In genomic region chr1:208119225-208119606, GRCh38 we compare ENCODE assay signal across 1 cellular context.
A peak's percentile ranks its signal among the peaks of the same experiment; 100 is the strongest.
TF ChIP-seq lines count a peak whose summit lies in the region.

No MANE protein-coding gene starts in this region.

TF ChIP-seq in HepG2, 621 proteins besides CTCF, POLR2A, EP300 and RAD21 (continued from another document and continues in another):
- TF ChIP-seq PHF5A (CRISPR knock-in tag; IDR thresholded peaks at IDR 0.05; ENCODE audit: low read depth, unreplicated experiment) (no peak), ZFY (CRISPR knock-in tag; IDR thresholded peaks at IDR 0.05) (0 out of 2 replicates have a peak, but pooled peaks have one; percentile 27), GATAD1 (CRISPR knock-in tag; IDR thresholded peaks at IDR 0.05) (no peak), KDM4B (CRISPR knock-in tag; IDR thresholded peaks at IDR 0.05) (no peak), SIN3B (IDR thresholded peaks at IDR 0.05; ENCODE audit: low read length) (no peak), ZGPAT (CRISPR knock-in tag; IDR thresholded peaks at IDR 0.05) (no peak), ZBTB37 (CRISPR knock-in tag; IDR thresholded peaks at IDR 0.05) (no peak), MTA3 (CRISPR knock-in tag; IDR thresholded peaks at IDR 0.05) (no peak), ETV5 (CRISPR knock-in tag; IDR thresholded peaks at IDR 0.05; ENCODE audit: borderline replicate concordance) (peak; percentile 85), ZNF790 (CRISPR knock-in tag; IDR thresholded peaks at IDR 0.05; ENCODE audit: borderline replicate concordance) (no peak), ARID4A (CRISPR knock-in tag; IDR thresholded peaks at IDR 0.05; ENCODE audit: borderline replicate concordance) (no peak), MBD4 (IDR thresholded peaks at IDR 0.05; ENCODE audit: borderline replicate concordance, low read length) (no peak), ZNF121 (CRISPR knock-in tag; IDR thresholded peaks at IDR 0.05) (no peak), MED13 (CRISPR knock-in tag; IDR thresholded peaks at IDR 0.05) (no peak), HDAC6 (IDR thresholded peaks at IDR 0.05; ENCODE audit: low read depth, low read length) (no peak), ZNF503 (CRISPR knock-in tag; IDR thresholded peaks at IDR 0.05) (no peak), MTF2 (CRISPR knock-in tag; IDR thresholded peaks at IDR 0.05; ENCODE audit: borderline replicate concordance) (no peak), ZNF326 (CRISPR knock-in tag; IDR thresholded peaks at IDR 0.05; ENCODE audit: borderline replicate concordance) (no peak), LCORL (IDR thresholded peaks at IDR 0.05) (no peak), LCORL (CRISPR knock-in tag; IDR thresholded peaks at IDR 0.05) (no peak), JDP2 (CRISPR knock-in tag; IDR thresholded peaks at IDR 0.05; ENCODE audit: borderline replicate concordance) (no peak), ZNF598 (CRISPR knock-in tag; IDR thresholded peaks at IDR 0.05; ENCODE audit: borderline replicate concordance) (no peak), ZNF841 (CRISPR knock-in tag; IDR thresholded peaks at IDR 0.05; ENCODE audit: borderline replicate concordance) (no peak), TRAFD1 (CRISPR knock-in tag; IDR thresholded peaks at IDR 0.05; ENCODE audit: borderline replicate concordance) (no peak), BCL3 (CRISPR knock-in tag; IDR thresholded peaks at IDR 0.05) (no peak), ZKSCAN8 (CRISPR knock-in tag; IDR thresholded peaks at IDR 0.05; ENCODE audit: borderline replicate concordance) (0 out of 2 replicates have a peak, but pooled peaks have one; percentile 21), ZMAT5 (CRISPR knock-in tag; IDR thresholded peaks at IDR 0.05; ENCODE audit: borderline replicate concordance, low read depth) (no peak), SMAD9 (CRISPR knock-in tag; IDR thresholded peaks at IDR 0.05) (no peak), DNMT1 (CRISPR knock-in tag; IDR thresholded peaks at IDR 0.05) (no peak), ZNF160 (CRISPR knock-in tag; IDR thresholded peaks at IDR 0.05) (no peak), MED8 (CRISPR knock-in tag; IDR thresholded peaks at IDR 0.05; ENCODE audit: insufficient replicate concordance) (no peak), ZBTB10 (CRISPR knock-in tag; IDR thresholded peaks at IDR 0.05; ENCODE audit: borderline replicate concordance) (no peak), FUBP1 (CRISPR knock-in tag; IDR thresholded peaks at IDR 0.05; ENCODE audit: borderline replicate concordance) (no peak), TCF12 (IDR thresholded peaks at IDR 0.05) (no peak), TCF12 (CRISPR knock-in tag; IDR thresholded peaks at IDR 0.05) (no peak), PHB2 (IDR thresholded peaks at IDR 0.05; ENCODE audit: partially characterized antibody) (no peak), CEBPB (IDR thresholded peaks at IDR 0.05; ENCODE audit: borderline replicate concordance, low read depth, low read length) (no peak), ZBTB20 (CRISPR knock-in tag; IDR thresholded peaks at IDR 0.05; ENCODE audit: borderline replicate concordance, low read depth) (no peak), ZHX1 (CRISPR knock-in tag; IDR thresholded peaks at IDR 0.05; ENCODE audit: low read depth) (no peak), ZNF329 (CRISPR knock-in tag; IDR thresholded peaks at IDR 0.05; ENCODE audit: low read depth) (no peak)
